ENCODE assay signal across 26 cellular contexts in the genomic region with DNA sequence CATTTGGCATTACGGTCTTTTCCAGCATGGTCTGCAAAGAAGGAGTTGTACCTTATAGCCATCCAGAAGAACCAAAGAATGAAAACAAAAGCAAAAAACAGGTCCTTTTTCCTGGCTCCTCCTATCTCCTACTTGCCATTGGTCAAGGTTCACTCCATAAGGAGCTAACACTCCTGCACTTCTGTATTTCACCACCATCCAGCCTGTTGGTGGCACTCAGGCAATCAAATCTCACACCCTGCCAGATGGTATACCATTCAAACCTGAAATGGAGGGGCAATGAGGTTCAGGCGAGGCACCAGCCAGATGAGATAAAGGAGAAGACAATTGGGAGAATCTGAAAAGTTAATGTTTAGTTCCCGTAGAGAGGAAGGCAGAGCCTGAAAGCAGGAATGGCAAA.
"Had no signal": no experiment of that assay in that cellular context is flagged by ENCODE, and none has a peak within 500 bp of the region (broad histone marks: within the 10 kb centered on the region; RNA-seq: fewer than 3 reads in every experiment).

No MANE protein-coding gene starts in this region.

- H3K4me1 Mint-ChIP-seq: activated B cell treated with CpG ODN at 0.5 μM for 24 hours; naive thymus-derived CD4-positive, alpha-beta T cell; T-helper 17 cell had no signal

- H3K36me3 Mint-ChIP-seq: activated naive CD8-positive, alpha-beta T cell; naive thymus-derived CD4-positive, alpha-beta T cell; neural progenitor cell had no signal

- H3K4me3 Mint-ChIP-seq: activated B cell treated with CpG ODN at 0.5 μM for 24 hours; activated CD8-positive, alpha-beta T cell treated with anti-CD3 and anti-CD28 coated beads for 36 hours; activated naive CD8-positive, alpha-beta T cell; activated T-cell treated with anti-CD3 and anti-CD28 coated beads, Interleukin-2, amount 50 U/mL, for 72 hours; naive thymus-derived CD4-positive, alpha-beta T cell; neural progenitor cell; T-helper 17 cell had no signal

- H3K9me3 Mint-ChIP-seq: activated B cell treated with CpG ODN at 0.5 μM for 24 hours; activated CD8-positive, alpha-beta T cell treated with anti-CD3 and anti-CD28 coated beads for 36 hours; activated T-cell treated with anti-CD3 and anti-CD28 coated beads, Interleukin-2, amount 50 U/mL, for 72 hours; neural progenitor cell had no signal

- H3K36me3 ChIP-seq: esophagus squamous epithelium, heart right ventricle, neural progenitor cell, suprapubic skin, tibial artery had no signal

- DNase-seq: activated B cell treated with CpG ODN at 0.5 μM for 24 hours; activated CD4-positive, alpha-beta T cell treated with anti-CD3 and anti-CD28 coated beads, Interleukin-2, amount 50 U/mL, for 1 hour; activated CD8-positive, alpha-beta T cell treated with anti-CD3 and anti-CD28 coated beads for 36 hours; activated effector memory CD4-positive, alpha-beta T cell treated with Interleukin-2 at 50 U/mL for 16 hours; activated naive CD4-positive, alpha-beta T cell treated with Interleukin-2 at 50 U/mL for 16 hours; activated T-cell treated with anti-CD3 and anti-CD28 coated beads, Interleukin-2, amount 50 U/mL, for 72 hours; anterior cingulate cortex; body of pancreas; dermis blood vessel endothelial cell; effector CD4-positive, alpha-beta T cell; esophagus squamous epithelium; foreskin melanocyte; heart right ventricle; islet precursor cell; left ventricle myocardium superior; naive thymus-derived CD4-positive, alpha-beta T cell; occipital lobe; psoas muscle; stimulated activated naive CD4-positive, alpha-beta T cell; T-helper 17 cell; tibial artery had no signal

- H3K9ac ChIP-seq: neural progenitor cell, parathyroid adenoma had no signal

- H3K4me1 ChIP-seq: body of pancreas, neural progenitor cell, psoas muscle, suprapubic skin, tibial artery had no signal

- H3K27ac ChIP-seq: body of pancreas, epithelial cell of prostate, esophagus squamous epithelium, heart right ventricle, neural progenitor cell, parathyroid adenoma, psoas muscle, suprapubic skin, tibial artery had no signal

- H3K4me3 ChIP-seq: body of pancreas, esophagus squamous epithelium, heart right ventricle, neural progenitor cell, psoas muscle, suprapubic skin, tibial artery had no signal

- H3K9me3 ChIP-seq: body of pancreas, esophagus squamous epithelium, psoas muscle, suprapubic skin, tibial artery had no signal

- H3K27me3 ChIP-seq: body of pancreas, heart right ventricle, neural progenitor cell, suprapubic skin, tibial artery had no signal

- H3K27ac Mint-ChIP-seq: activated B cell treated with CpG ODN at 0.5 μM for 24 hours; activated CD8-positive, alpha-beta T cell treated with anti-CD3 and anti-CD28 coated beads for 36 hours; activated naive CD8-positive, alpha-beta T cell; activated T-cell treated with anti-CD3 and anti-CD28 coated beads, Interleukin-2, amount 50 U/mL, for 72 hours; naive thymus-derived CD4-positive, alpha-beta T cell; neural progenitor cell; T-helper 17 cell had no signal
